19 cellular contexts compared by ENCODE assay signal in the genomic region with DNA sequence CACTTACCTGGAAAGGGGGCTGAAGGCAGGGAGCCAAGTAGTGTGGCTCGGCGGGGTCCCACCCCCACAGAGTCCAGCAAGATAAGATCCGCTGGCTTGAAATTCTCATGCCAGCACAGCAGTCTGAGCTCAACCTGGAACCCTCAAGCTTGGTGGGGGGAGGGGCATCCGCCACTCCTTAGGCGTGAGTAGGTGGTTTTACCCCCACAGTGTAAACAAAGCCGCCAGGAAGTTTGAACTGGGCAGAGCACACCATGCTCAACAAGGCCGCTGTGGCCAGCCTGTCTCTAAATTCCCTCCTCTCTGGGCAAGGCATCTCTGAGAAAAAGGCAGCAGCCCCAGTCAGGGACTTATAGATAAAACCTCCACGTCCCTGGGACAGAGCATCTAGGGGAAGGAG.
"Had no signal": no experiment of that assay in that cellular context is flagged by ENCODE, and none has a peak within 500 bp of the region (broad histone marks: within the 10 kb centered on the region; RNA-seq: fewer than 3 reads in every experiment).

No MANE protein-coding gene starts in this region.

- H3K4me3 Mint-ChIP-seq: activated CD4-positive, alpha-beta T cell treated with anti-CD3 and anti-CD28 coated beads, Interleukin-2, amount 10 ng/mL, durations not matched to agents 24 days and 14 days; activated naive CD8-positive, alpha-beta T cell; activated T-cell treated with anti-CD3 and anti-CD28 coated beads, Interleukin-2, amount 50 U/mL, for 72 hours; immature natural killer cell; neural crest cell; stimulated activated naive CD8-positive, alpha-beta T cell treated with anti-CD3 and anti-CD28 coated beads, Interleukin-15, amount 100 ng/mL, for 72 hours; T-helper 2 cell treated with Interferon-gamma antibody and Interleukin-4, amounts not matched to agents 5 μg/mL and 100 μg/mL, for 36 hours; type B pancreatic cell had no signal

- H3K27ac Mint-ChIP-seq: activated CD4-positive, alpha-beta T cell treated with anti-CD3 and anti-CD28 coated beads, Interleukin-2, amount 10 ng/mL, durations not matched to agents 24 days and 14 days; activated naive CD8-positive, alpha-beta T cell; activated T-cell treated with anti-CD3 and anti-CD28 coated beads, Interleukin-2, amount 50 U/mL, for 72 hours; immature natural killer cell; stimulated activated naive CD8-positive, alpha-beta T cell treated with anti-CD3 and anti-CD28 coated beads, Interleukin-15, amount 100 ng/mL, for 72 hours; T-helper 2 cell treated with Interferon-gamma antibody and Interleukin-4, amounts not matched to agents 5 μg/mL and 100 μg/mL, for 36 hours; type B pancreatic cell had no signal

- H3K4me3 ChIP-seq: body of pancreas, lung, sigmoid colon, spleen had no signal

- H3K4me1 ChIP-seq: body of pancreas, sigmoid colon, spleen had no signal

- H3K36me3 Mint-ChIP-seq: activated naive CD8-positive, alpha-beta T cell; immature natural killer cell; type B pancreatic cell had no signal

- H3K4me1 Mint-ChIP-seq: activated CD4-positive, alpha-beta T cell treated with anti-CD3 and anti-CD28 coated beads, Interleukin-2, amount 10 ng/mL, durations not matched to agents 24 days and 14 days; immature natural killer cell; neural crest cell; stimulated activated naive CD8-positive, alpha-beta T cell treated with anti-CD3 and anti-CD28 coated beads, Interleukin-15, amount 100 ng/mL, for 72 hours had no signal

- ATAC-seq: activated T-cell treated with anti-CD3 and anti-CD28 coated beads, Interleukin-2, amount 50 U/mL, for 72 hours; body of pancreas; left cardiac atrium; stimulated activated naive CD8-positive, alpha-beta T cell treated with anti-CD3 and anti-CD28 coated beads, Interleukin-15, amount 100 ng/mL, for 72 hours had no signal

- H3K9me3 ChIP-seq: body of pancreas had no signal

- DNase-seq: activated CD4-positive, alpha-beta T cell treated with anti-CD3 and anti-CD28 coated beads, Interleukin-2, amount 10 ng/mL, durations not matched to agents 24 days and 14 days; activated CD4-positive, CD25-positive, alpha-beta regulatory T cell; activated CD8-positive, alpha-beta memory T cell treated with anti-CD3 and anti-CD28 coated beads, Interleukin-2, amount 50 U/mL, for 48 hours; activated gamma-delta T cell; activated T-cell treated with anti-CD3 and anti-CD28 coated beads, Interleukin-2, amount 50 U/mL, for 72 hours; amygdala; body of pancreas; caudate nucleus; hippocampal formation; immature natural killer cell; left cardiac atrium; sigmoid colon; spleen; stimulated activated naive CD8-positive, alpha-beta T cell treated with anti-CD3 and anti-CD28 coated beads, Interleukin-15, amount 100 ng/mL, for 72 hours had no signal

- H3K36me3 ChIP-seq: sigmoid colon, spleen had no signal

- H3K27me3 Mint-ChIP-seq: activated CD4-positive, alpha-beta T cell treated with anti-CD3 and anti-CD28 coated beads, Interleukin-2, amount 10 ng/mL, durations not matched to agents 24 days and 14 days; stimulated activated naive CD8-positive, alpha-beta T cell treated with anti-CD3 and anti-CD28 coated beads, Interleukin-15, amount 100 ng/mL, for 72 hours; type B pancreatic cell had no signal

- H3K27ac ChIP-seq: body of pancreas, sigmoid colon, spleen had no signal

- H3K27me3 ChIP-seq: body of pancreas, sigmoid colon, spleen had no signal
